Comparison of ENCODE assay signal across 8 cellular contexts in the genomic region with DNA sequence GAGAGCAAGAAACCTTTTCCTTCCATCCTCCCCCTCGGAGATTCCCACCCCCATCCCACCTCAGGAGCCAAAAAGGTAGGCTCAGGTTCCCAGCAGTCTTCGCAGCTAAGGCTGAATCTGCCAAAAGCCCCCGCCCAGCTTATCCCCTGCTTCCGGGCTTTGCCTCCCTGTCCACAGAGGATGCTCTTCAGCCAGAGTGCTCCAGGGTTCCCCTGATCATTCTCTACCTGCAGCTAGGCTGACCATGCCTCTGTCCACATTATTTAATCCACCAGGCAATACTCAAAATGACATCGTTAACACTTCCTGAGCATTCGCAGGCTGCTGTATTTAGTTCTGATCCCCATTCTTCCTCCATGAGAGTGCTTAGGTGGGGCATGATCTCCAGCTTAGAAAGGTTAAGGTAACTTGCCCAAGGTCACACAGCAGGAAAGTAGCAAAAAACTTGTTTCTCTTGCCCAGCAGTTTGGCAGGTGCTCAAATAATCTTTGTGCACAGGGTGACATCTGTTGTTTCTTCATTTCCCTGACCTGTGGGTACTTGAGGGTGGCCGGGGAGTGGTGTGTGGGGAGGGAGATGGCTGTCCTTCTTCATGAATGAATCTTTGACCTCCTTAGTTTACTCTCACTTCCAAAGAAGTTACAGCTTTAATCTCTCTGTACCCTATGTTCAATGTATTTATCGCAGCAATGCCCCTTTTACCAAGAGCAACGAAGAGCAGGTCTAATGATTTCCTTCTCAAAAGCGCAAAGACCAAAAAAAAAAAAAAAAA. TPM values are rescaled to one million over a fixed set of nuclear protein-coding genes. Genes with fewer than 3 reads are reported as not detected.
DNase-seq lines count a peak whose midpoint lies in the region; ATAC-seq, FAIRE-seq and TF ChIP-seq lines count a peak whose summit lies in the region.

No MANE protein-coding gene starts in this region.

- peaks cover 13% of the 10 kb centered on the region for H3K4me1 ChIP-seq in A549
- peaks cover 26% of the 10 kb centered on the region for H3K4me1 ChIP-seq in stomach smooth muscle (ENCODE audit: control insufficient read depth, insufficient read depth, low read length)

- peak overlapping the region; percentile 89 for H3K27ac Mint-ChIP-seq in activated CD8-positive, alpha-beta T cell treated with anti-CD3 and anti-CD28 coated beads for 36 hours

- TF ChIP-seq RAD21 in A549 (conservative IDR thresholded peaks at IDR 0.05 in 1 of 2, IDR thresholded peaks at IDR 0.05 in 1 of 2), result no peak

- ATAC-seq in A549 (0 out of 6 replicates have a peak, but pooled peaks of 1 of the 2 experiments have one; percentile 2), HG03108 (IDR thresholded peaks at IDR 0.05; ENCODE audit: unreplicated experiment) (no peak)
- ATAC-seq in activated CD8-positive, alpha-beta T cell treated with anti-CD3 and anti-CD28 coated beads for 36 hours, result no peak

- no peaks in the 10 kb centered on the region for H3K27me3 ChIP-seq in stomach smooth muscle (ENCODE audit: control insufficient read depth in 1 of 2, insufficient read depth in 2 of 2, low read length in 2 of 2)

- CTCF ChIA-PET in A549 (lab: Yijun Ruan, JAX), result interaction anchor here (0.6 to 1.5 kb wide), 9 partner anchors 11 to 105 kb away, joined by 3 to 10 read pairs (median 4); no protein-coding TSS in a partner anchor
- CTCF ChIA-PET in activated CD8-positive, alpha-beta T cell treated with anti-CD3 and anti-CD28 coated beads for 36 hours (lab: Charles Lee), result interaction anchor here (0.8 to 19.3 kb wide), 11 partner anchors 9 to 109 kb away, joined by 3 to 424 read pairs (median 4); a partner anchor contains a TSS

- POLR2A ChIA-PET in A549 (lab: Yijun Ruan, JAX), result interaction anchor here (0.7 to 1.2 kb wide), 2 partner anchors 43 to 139 kb away, joined by 4 to 6 read pairs; a partner anchor contains a TSS
- POLR2A ChIA-PET in activated CD8-positive, alpha-beta T cell treated with anti-CD3 and anti-CD28 coated beads for 36 hours (lab: Charles Lee), result interaction anchor here (0.9 to 18.8 kb wide), 10 partner anchors 10 to 43 kb away, joined by 3 to 493 read pairs (median 8); a partner anchor contains a TSS

- 52% methylated on average over 10 of the region's 10 CpGs for WGBS in A549 (ENCODE audit: missing lambda C conversion rate)

- no peak for TF ChIP-seq CTCF in A549 (IDR thresholded peaks at IDR 0.05)
- TF ChIP-seq CTCF in activated CD8-positive, alpha-beta T cell treated with anti-CD3 and anti-CD28 coated beads for 36 hours (IDR thresholded peaks at IDR 0.05), result no peak

- no peaks in the 10 kb centered on the region for H3K9me3 Mint-ChIP-seq in activated CD8-positive, alpha-beta T cell treated with anti-CD3 and anti-CD28 coated beads for 36 hours

- peaks cover 3% of the 10 kb centered on the region for H3K36me3 Mint-ChIP-seq in activated CD8-positive, alpha-beta T cell treated with anti-CD3 and anti-CD28 coated beads for 36 hours (ENCODE audit: low read depth)

- TF ChIP-seq POLR2A in A549 (IDR thresholded peaks at IDR 0.05; ENCODE audit: low read length) (no peak), GM12891 (IDR thresholded peaks at IDR 0.05; ENCODE audit: low read depth, low read length) (no peak)

- no peaks in the 10 kb centered on the region for H3K27me3 Mint-ChIP-seq in activated CD8-positive, alpha-beta T cell treated with anti-CD3 and anti-CD28 coated beads for 36 hours

- H3K4me3 Mint-ChIP-seq in activated CD8-positive, alpha-beta T cell treated with anti-CD3 and anti-CD28 coated beads for 36 hours, result peak overlapping the region; percentile 82

- H3K9ac ChIP-seq in stomach smooth muscle (ENCODE audit: low read length in 2 of 2), result peak overlapping the region; percentile 36 to 39

- H3K9me3 ChIP-seq in A549 (no peaks in the 10 kb centered on the region), stomach smooth muscle (ENCODE audit: control insufficient read depth in 2 of 2, low read length in 2 of 2) (no peaks in the 10 kb centered on the region)

- DNase-seq in A549 (ENCODE audit: low read depth in 1 of 2, low spot score in 1 of 2), result no peak
- no peak for DNase-seq in GM12891 (ENCODE audit: insufficient read length, low spot score)
- no peak for DNase-seq in activated CD8-positive, alpha-beta T cell treated with anti-CD3 and anti-CD28 coated beads for 36 hours
- DNase-seq in iPS-NIHi7 (ENCODE audit: extremely low spot score), result peak; percentile 30
- DNase-seq in NCI-H2196 (lab: John Stamatoyannopoulos, UW; ENCODE audit: unreplicated experiment), result no peak
- no peak for DNase-seq in NCI-H1436 treated with DMSO at 0.1 percent for 48 hours (lab: John Stamatoyannopoulos, UW)

- H3K36me3 ChIP-seq in stomach smooth muscle (ENCODE audit: control insufficient read depth in 2 of 2, insufficient read depth in 2 of 2, low read length in 2 of 2), result peaks cover 3 to 6% of the 10 kb centered on the region in 2 donors

- FAIRE-seq in A549 (lab: Jason Lieb, UNC) (peak; percentile 85), GM12891 (lab: Jason Lieb, UNC) (peak; percentile 40)

- H3K27ac ChIP-seq in A549 (peak overlapping the region; percentile 93 to 96), stomach smooth muscle (ENCODE audit: low read length) (no peak overlapping the region)

- TF ChIP-seq EP300 in A549 (IDR thresholded peaks at IDR 0.05), result no peak

- H3K4me2 ChIP-seq in A549, result peak overlapping the region; percentile 95

- H3K4me1 Mint-ChIP-seq in activated CD8-positive, alpha-beta T cell treated with anti-CD3 and anti-CD28 coated beads for 36 hours (ENCODE audit: low read depth), result peaks cover 48% of the 10 kb centered on the region

- intact Hi-C loops in activated CD8-positive, alpha-beta T cell treated with anti-CD3 and anti-CD28 coated beads for 36 hours (cut with micrococcal nuclease), result no loop called here

- H3K4me3 ChIP-seq in A549 (peak overlapping the region; percentile 97), stomach smooth muscle (ENCODE audit: low read length in 2 of 2) (peak overlapping the region; percentile 23 to 80)

TF ChIP-seq in A549, 52 proteins besides CTCF, POLR2A, EP300 and RAD21:
- TF ChIP-seq, protein P1, sequence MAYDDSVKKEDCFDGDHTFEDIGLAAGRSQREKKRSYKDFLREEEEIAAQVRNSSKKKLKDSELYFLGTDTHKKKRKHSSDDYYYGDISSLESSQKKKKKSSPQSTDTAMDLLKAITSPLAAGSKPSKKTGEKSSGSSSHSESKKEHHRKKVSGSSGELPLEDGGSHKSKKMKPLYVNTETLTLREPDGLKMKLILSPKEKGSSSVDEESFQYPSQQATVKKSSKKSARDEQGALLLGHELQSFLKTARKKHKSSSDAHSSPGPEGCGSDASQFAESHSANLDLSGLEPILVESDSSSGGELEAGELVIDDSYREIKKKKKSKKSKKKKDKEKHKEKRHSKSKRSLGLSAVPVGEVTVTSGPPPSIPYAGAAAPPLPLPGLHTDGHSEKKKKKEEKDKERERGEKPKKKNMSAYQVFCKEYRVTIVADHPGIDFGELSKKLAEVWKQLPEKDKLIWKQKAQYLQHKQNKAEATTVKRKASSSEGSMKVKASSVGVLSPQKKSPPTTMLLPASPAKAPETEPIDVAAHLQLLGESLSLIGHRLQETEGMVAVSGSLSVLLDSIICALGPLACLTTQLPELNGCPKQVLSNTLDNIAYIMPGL (CRISPR knock-in tag; IDR thresholded peaks at IDR 0.05; ENCODE audit: borderline replicate concordance), result no peak

TF ChIP-seq in GM12891, 5 proteins besides CTCF, POLR2A, EP300 and RAD21:
- TF ChIP-seq SPI1 (IDR thresholded peaks at IDR 0.05; ENCODE audit: low read depth, low read length) (0 out of 2 replicates have a peak, but pooled peaks have one; percentile 20), POU2F2 (IDR thresholded peaks at IDR 0.05; ENCODE audit: low read depth, low read length) (no peak), TAF1 (IDR thresholded peaks at IDR 0.05; ENCODE audit: low read depth, low read length) (no peak)
TF ChIP-seq in GM12891: peak in this region for 1.

RNA-seq across cellular contexts. Expression of a gene that starts 0.9 kb away (rescaled TPM):
- polyA plus RNA-seq in A549 (2011; rRNA removed), result 3.3 and 3.4 TPM in 2 replicates
- polyA plus RNA-seq in A549 (2012; cell fraction: cytosol; rRNA removed), result 5.8 and 8.3 TPM in 2 replicates
- 12.9 and 18.7 TPM in 2 replicates for polyA plus RNA-seq in A549 (2012; cell fraction: nucleus; rRNA removed)
- polyA plus RNA-seq in A549 (2017; fragmentation: RNase III; extraction: RNeasy Plus Mini Kit Qiagen cat#74134 plus additional on column Dnase treatment), result 7.1 to 9.5 TPM (median 9.3 TPM) in 3 replicates
- 3.0 and 3.7 TPM in 2 replicates for polyA minus RNA-seq in A549 (2011; rRNA and poly(A)+ RNA removed)
- polyA plus RNA-seq in GM12891 (2012; ENCODE audit: low read depth, missing spikeins), result 0.73 TPM
- 10 to 100 TPM; 12.4 to 13.6 TPM for total RNA-seq in activated CD8-positive, alpha-beta T cell treated with anti-CD3 and anti-CD28 coated beads for 36 hours

RNA-seq across cellular contexts. Expression of a gene that starts 40.0 kb away (rescaled TPM):
- polyA plus RNA-seq in A549 (2011; rRNA removed) (0.03 TPM in 1 of 2 replicates, not detected in the other), A549 (2017; fragmentation: RNase III; extraction: RNeasy Plus Mini Kit Qiagen cat#74134 plus additional on column Dnase treatment) (0.04 TPM in 1 of 3 replicates, not detected in the others)
- polyA plus RNA-seq in A549 (2012; cell fraction: cytosol; rRNA removed), result 0.04 TPM in 1 of 2 replicates, not detected in the other
- 0.02 TPM in 1 of 2 replicates, not detected in the other for polyA plus RNA-seq in A549 (2012; cell fraction: nucleus; rRNA removed)
- not detected in 2 replicates for polyA minus RNA-seq in A549 (2011; rRNA and poly(A)+ RNA removed)
- polyA plus RNA-seq in GM12891 (2012; ENCODE audit: low read depth, missing spikeins), result 0.04 TPM
- 10 to 100 TPM; 53.0 to 56.9 TPM for total RNA-seq in activated CD8-positive, alpha-beta T cell treated with anti-CD3 and anti-CD28 coated beads for 36 hours

RNA-seq across cellular contexts. Expression of a gene that starts 43.4 kb away (rescaled TPM):
- polyA plus RNA-seq in A549 (2011; rRNA removed), result 358 and 452 TPM in 2 replicates
- polyA plus RNA-seq in A549 (2012; cell fraction: cytosol; rRNA removed), result 106 and 139 TPM in 2 replicates
- 126 and 194 TPM in 2 replicates for polyA plus RNA-seq in A549 (2012; cell fraction: nucleus; rRNA removed)
- polyA plus RNA-seq in A549 (2017; fragmentation: RNase III; extraction: RNeasy Plus Mini Kit Qiagen cat#74134 plus additional on column Dnase treatment), result 315 to 338 TPM (median 320 TPM) in 3 replicates
- polyA minus RNA-seq in A549 (2011; rRNA and poly(A)+ RNA removed), result 388 and 417 TPM in 2 replicates
- polyA plus RNA-seq in GM12891 (2012; ENCODE audit: low read depth, missing spikeins), result 178 TPM
- total RNA-seq in activated CD8-positive, alpha-beta T cell treated with anti-CD3 and anti-CD28 coated beads for 36 hours, result 100 to 1,000 TPM; 589 to 605 TPM
